Comparison of ENCODE assay signal across 1 cellular context in genomic region chr3:179653106-179653776, GRCh38.
A peak's percentile ranks its signal among the peaks of the same experiment; 100 is the strongest.
TF ChIP-seq lines count a peak whose summit lies in the region.

No MANE protein-coding gene starts in this region.

TF ChIP-seq in GM12878, 131 proteins besides CTCF, POLR2A, EP300 and RAD21 (continued from another document and continues in another):
- no peak for TF ChIP-seq RELB (IDR thresholded peaks at IDR 0.05; ENCODE audit: low read depth)
- TF ChIP-seq, protein P1, sequence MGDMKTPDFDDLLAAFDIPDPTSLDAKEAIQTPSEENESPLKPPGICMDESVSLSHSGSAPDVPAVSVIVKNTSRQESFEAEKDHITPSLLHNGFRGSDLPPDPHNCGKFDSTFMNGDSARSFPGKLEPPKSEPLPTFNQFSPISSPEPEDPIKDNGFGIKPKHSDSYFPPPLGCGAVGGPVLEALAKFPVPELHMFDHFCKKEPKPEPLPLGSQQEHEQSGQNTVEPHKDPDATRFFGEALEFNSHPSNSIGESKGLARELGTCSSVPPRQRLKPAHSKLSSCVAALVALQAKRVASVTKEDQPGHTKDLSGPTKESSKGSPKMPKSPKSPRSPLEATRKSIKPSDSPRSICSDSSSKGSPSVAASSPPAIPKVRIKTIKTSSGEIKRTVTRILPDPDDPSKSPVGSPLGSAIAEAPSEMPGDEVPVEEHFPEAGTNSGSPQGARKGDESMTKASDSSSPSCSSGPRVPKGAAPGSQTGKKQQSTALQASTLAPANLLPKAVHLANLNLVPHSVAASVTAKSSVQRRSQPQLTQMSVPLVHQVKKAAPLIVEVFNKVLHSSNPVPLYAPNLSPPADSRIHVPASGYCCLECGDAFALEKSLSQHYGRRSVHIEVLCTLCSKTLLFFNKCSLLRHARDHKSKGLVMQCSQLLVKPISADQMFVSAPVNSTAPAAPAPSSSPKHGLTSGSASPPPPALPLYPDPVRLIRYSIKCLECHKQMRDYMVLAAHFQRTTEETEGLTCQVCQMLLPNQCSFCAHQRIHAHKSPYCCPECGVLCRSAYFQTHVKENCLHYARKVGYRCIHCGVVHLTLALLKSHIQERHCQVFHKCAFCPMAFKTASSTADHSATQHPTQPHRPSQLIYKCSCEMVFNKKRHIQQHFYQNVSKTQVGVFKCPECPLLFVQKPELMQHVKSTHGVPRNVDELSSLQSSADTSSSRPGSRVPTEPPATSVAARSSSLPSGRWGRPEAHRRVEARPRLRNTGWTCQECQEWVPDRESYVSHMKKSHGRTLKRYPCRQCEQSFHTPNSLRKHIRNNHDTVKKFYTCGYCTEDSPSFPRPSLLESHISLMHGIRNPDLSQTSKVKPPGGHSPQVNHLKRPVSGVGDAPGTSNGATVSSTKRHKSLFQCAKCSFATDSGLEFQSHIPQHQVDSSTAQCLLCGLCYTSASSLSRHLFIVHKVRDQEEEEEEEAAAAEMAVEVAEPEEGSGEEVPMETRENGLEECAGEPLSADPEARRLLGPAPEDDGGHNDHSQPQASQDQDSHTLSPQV (IDR thresholded peaks at IDR 0.05) = no peak
- no peak for TF ChIP-seq ASH2L (IDR thresholded peaks at IDR 0.05; ENCODE audit: borderline replicate concordance, low read depth)
- no peak for TF ChIP-seq TCF3 (IDR thresholded peaks at IDR 0.05; ENCODE audit: borderline replicate concordance, insufficient read depth, low read depth, low read length)
- no peak for TF ChIP-seq JUNB (IDR thresholded peaks at IDR 0.05)
- no peak for TF ChIP-seq YBX1 (IDR thresholded peaks at IDR 0.05)
- no peak for TF ChIP-seq HDAC2 (IDR thresholded peaks at IDR 0.05)
- no peak for TF ChIP-seq ELK1 (IDR thresholded peaks at IDR 0.05; ENCODE audit: low read depth, low read length)
- TF ChIP-seq BCL11A (IDR thresholded peaks at IDR 0.05; ENCODE audit: low read depth, low read length) = no peak
- TF ChIP-seq GATAD2B (conservative IDR thresholded peaks at IDR 0.05; ENCODE audit: low read depth) = peak; percentile 62
- no peak for TF ChIP-seq NR2C2 (IDR thresholded peaks at IDR 0.05; ENCODE audit: borderline replicate concordance, control insufficient read depth, insufficient read length, low read depth)
- no peak for TF ChIP-seq NRF1 (conservative IDR thresholded peaks at IDR 0.05; ENCODE audit: low read depth, low read length)
- TF ChIP-seq, protein P2, sequence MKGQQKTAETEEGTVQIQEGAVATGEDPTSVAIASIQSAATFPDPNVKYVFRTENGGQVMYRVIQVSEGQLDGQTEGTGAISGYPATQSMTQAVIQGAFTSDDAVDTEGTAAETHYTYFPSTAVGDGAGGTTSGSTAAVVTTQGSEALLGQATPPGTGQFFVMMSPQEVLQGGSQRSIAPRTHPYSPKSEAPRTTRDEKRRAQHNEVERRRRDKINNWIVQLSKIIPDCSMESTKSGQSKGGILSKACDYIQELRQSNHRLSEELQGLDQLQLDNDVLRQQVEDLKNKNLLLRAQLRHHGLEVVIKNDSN (IDR thresholded peaks at IDR 0.05; ENCODE audit: borderline replicate concordance, extremely low read length, insufficient read depth, low read depth, low read length) = peak; percentile 46
- TF ChIP-seq TAF1 (IDR thresholded peaks at IDR 0.05; ENCODE audit: borderline replicate concordance, low read depth, low read length) = 0 out of 2 replicates have a peak, but pooled peaks have one; percentile 27
- no peak for TF ChIP-seq KAT2A (conservative IDR thresholded peaks at IDR 0.05; ENCODE audit: control insufficient read depth, low read depth, low read length)
- TF ChIP-seq WRNIP1 (IDR thresholded peaks at IDR 0.05; ENCODE audit: borderline replicate concordance, low read depth, low read length) = no peak
- no peak for TF ChIP-seq ZNF24 (IDR thresholded peaks at IDR 0.05)
- no peak for TF ChIP-seq RBBP5 (conservative IDR thresholded peaks at IDR 0.05)
- TF ChIP-seq, protein P3, sequence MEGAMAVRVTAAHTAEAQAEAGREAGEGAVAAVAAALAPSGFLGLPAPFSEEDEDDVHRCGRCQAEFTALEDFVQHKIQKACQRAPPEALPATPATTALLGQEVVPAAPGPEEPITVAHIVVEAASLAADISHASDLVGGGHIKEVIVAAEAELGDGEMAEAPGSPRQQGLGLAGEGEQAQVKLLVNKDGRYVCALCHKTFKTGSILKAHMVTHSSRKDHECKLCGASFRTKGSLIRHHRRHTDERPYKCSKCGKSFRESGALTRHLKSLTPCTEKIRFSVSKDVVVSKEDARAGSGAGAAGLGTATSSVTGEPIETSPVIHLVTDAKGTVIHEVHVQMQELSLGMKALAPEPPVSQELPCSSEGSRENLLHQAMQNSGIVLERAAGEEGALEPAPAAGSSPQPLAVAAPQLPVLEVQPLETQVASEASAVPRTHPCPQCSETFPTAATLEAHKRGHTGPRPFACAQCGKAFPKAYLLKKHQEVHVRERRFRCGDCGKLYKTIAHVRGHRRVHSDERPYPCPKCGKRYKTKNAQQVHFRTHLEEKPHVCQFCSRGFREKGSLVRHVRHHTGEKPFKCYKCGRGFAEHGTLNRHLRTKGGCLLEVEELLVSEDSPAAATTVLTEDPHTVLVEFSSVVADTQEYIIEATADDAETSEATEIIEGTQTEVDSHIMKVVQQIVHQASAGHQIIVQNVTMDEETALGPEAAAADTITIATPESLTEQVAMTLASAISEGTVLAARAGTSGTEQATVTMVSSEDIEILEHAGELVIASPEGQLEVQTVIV (IDR thresholded peaks at IDR 0.05; ENCODE audit: borderline replicate concordance, partially characterized antibody) = peak; percentile 41
- no peak for TF ChIP-seq CEBPB (IDR thresholded peaks at IDR 0.05; ENCODE audit: borderline replicate concordance in 1 of 2, low read depth in 2 of 2, low read length in 2 of 2)
- TF ChIP-seq, protein P4, sequence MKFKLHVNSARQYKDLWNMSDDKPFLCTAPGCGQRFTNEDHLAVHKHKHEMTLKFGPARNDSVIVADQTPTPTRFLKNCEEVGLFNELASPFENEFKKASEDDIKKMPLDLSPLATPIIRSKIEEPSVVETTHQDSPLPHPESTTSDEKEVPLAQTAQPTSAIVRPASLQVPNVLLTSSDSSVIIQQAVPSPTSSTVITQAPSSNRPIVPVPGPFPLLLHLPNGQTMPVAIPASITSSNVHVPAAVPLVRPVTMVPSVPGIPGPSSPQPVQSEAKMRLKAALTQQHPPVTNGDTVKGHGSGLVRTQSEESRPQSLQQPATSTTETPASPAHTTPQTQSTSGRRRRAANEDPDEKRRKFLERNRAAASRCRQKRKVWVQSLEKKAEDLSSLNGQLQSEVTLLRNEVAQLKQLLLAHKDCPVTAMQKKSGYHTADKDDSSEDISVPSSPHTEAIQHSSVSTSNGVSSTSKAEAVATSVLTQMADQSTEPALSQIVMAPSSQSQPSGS (IDR thresholded peaks at IDR 0.05; ENCODE audit: low read length) = no peak
- TF ChIP-seq ZNF217 (IDR thresholded peaks at IDR 0.05) = no peak
- no peak for TF ChIP-seq SIN3A (IDR thresholded peaks at IDR 0.05; ENCODE audit: low read depth, low read length)
- TF ChIP-seq FOS (IDR thresholded peaks at IDR 0.05; ENCODE audit: borderline replicate concordance, extremely low read depth, insufficient read length) = no peak
- no peak for TF ChIP-seq SUPT20H (IDR thresholded peaks at IDR 0.05; ENCODE audit: borderline replicate concordance, control insufficient read depth, low read depth, low read length)
- TF ChIP-seq TCF12 (IDR thresholded peaks at IDR 0.05; ENCODE audit: low read depth, low read length) = no peak
- TF ChIP-seq MXI1 (IDR thresholded peaks at IDR 0.05; ENCODE audit: low read depth, low read length) = no peak
- no peak for TF ChIP-seq KDM1A (IDR thresholded peaks at IDR 0.05; ENCODE audit: borderline replicate concordance)
- TF ChIP-seq BCL3 (IDR thresholded peaks at IDR 0.05; ENCODE audit: borderline replicate concordance, insufficient read depth, low read depth, low read length, poor library complexity, severe bottlenecking) = no peak
- no peak for TF ChIP-seq FOXK2 (IDR thresholded peaks at IDR 0.05)
- TF ChIP-seq MEF2B (IDR thresholded peaks at IDR 0.05; ENCODE audit: partially characterized antibody, poor library complexity, severe bottlenecking) = no peak
- TF ChIP-seq FOXM1 (IDR thresholded peaks at IDR 0.05; ENCODE audit: low read depth, low read length) = no peak
- 0 out of 2 replicates have a peak, but pooled peaks have one; percentile 23 for TF ChIP-seq CREM (IDR thresholded peaks at IDR 0.05; ENCODE audit: low read depth)
- TF ChIP-seq IRF5 (IDR thresholded peaks at IDR 0.05; ENCODE audit: borderline replicate concordance) = no peak
- no peak for TF ChIP-seq PKNOX1 (IDR thresholded peaks at IDR 0.05)
- TF ChIP-seq, protein P5, sequence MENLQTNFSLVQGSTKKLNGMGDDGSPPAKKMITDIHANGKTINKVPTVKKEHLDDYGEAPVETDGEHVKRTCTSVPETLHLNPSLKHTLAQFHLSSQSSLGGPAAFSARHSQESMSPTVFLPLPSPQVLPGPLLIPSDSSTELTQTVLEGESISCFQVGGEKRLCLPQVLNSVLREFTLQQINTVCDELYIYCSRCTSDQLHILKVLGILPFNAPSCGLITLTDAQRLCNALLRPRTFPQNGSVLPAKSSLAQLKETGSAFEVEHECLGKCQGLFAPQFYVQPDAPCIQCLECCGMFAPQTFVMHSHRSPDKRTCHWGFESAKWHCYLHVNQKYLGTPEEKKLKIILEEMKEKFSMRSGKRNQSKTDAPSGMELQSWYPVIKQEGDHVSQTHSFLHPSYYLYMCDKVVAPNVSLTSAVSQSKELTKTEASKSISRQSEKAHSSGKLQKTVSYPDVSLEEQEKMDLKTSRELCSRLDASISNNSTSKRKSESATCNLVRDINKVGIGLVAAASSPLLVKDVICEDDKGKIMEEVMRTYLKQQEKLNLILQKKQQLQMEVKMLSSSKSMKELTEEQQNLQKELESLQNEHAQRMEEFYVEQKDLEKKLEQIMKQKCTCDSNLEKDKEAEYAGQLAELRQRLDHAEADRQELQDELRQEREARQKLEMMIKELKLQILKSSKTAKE (IDR thresholded peaks at IDR 0.05; ENCODE audit: low read depth, poor library complexity, severe bottlenecking) = no peak
- TF ChIP-seq CREB1 (IDR thresholded peaks at IDR 0.05; ENCODE audit: low read depth) = no peak
